In the genomic region with DNA sequence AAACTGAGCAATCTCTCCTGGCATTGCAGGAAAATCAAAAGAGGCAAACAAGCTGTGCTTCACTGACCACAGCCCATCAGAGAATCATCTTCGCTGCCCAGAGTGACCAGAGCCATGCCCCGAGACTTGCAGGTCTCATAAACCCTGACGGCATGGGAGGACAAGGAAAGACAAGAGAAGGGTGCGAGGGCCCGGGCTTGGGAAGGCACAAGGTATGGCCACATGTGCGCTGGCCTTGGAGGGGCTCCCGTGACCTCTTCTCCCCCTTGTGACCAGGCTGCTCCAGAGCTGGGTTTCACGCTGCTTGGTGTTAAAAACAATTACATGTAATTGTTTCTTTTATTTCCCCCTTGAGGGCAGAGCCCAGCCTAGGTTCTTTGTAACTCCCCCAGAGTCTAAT, we compare ENCODE assay signal across 25 cellular contexts. TPM values are rescaled to one million over a fixed set of nuclear protein-coding genes. Genes with fewer than 3 reads are reported as not detected.
DNase-seq lines count a peak whose midpoint lies in the region; ATAC-seq and TF ChIP-seq lines count a peak whose summit lies in the region.
"Had no signal": no experiment of that assay in that cellular context is flagged by ENCODE, and none has a peak within 500 bp of the region (broad histone marks: within the 10 kb centered on the region; RNA-seq: fewer than 3 reads in every experiment).

No MANE protein-coding gene starts in this region.

- POLR2A ChIA-PET in Caco-2 (lab: Charles Lee) = no interaction called here

- no peak overlapping the region for H3K18ac ChIP-seq in neuronal stem cell (ENCODE audit: low read length)

- H2AK5ac ChIP-seq in neuronal stem cell (ENCODE audit: low read depth, low read length) = no peak overlapping the region

- intact Hi-C loops in Caco-2 (cut with micrococcal nuclease; ENCODE audit: unreplicated experiment) = no loop called here
- intact Hi-C loops in sciatic nerve (cut with DNase I) = no loop called here

- peaks cover 55% of the 10 kb centered on the region for H3K36me3 Mint-ChIP-seq in Caco-2 (ENCODE audit: insufficient read depth, unreplicated experiment)

- no peak overlapping the region for H2BK15ac ChIP-seq in neuronal stem cell (ENCODE audit: low read length)

- no TSS peak for BruUV-seq in Caco-2 (replicated peaks; lab: Mats Ljungman, UMichigan)

- H3K27me3 Mint-ChIP-seq in Caco-2 (ENCODE audit: insufficient read depth, unreplicated experiment) = no peaks in the 10 kb centered on the region
- H3K27me3 Mint-ChIP-seq: CD4-positive, alpha-beta T cell had no signal

- ATAC-seq in HG02610 (IDR thresholded peaks at IDR 0.05; ENCODE audit: unreplicated experiment) = no peak
- no peak for ATAC-seq in sciatic nerve
- ATAC-seq in GM19397 (IDR thresholded peaks at IDR 0.05; ENCODE audit: unreplicated experiment) = no peak
- ATAC-seq: HCT116, PC-3, Right ventricle myocardium inferior, SK-N-SH treated with all-trans-retinoic acid at 6 μM for 48 hours had no signal

- H3K14ac ChIP-seq in neuronal stem cell (ENCODE audit: low read length) = no peak overlapping the region

- H3K4me1 ChIP-seq in Caco-2 = peaks cover 11% of the 10 kb centered on the region
- peaks cover 0 to 6% of the 10 kb centered on the region in 2 donors for H3K4me1 ChIP-seq in neuronal stem cell (ENCODE audit: control insufficient read depth in 2 of 2, insufficient read depth in 1 of 2, low read depth in 1 of 2, low read length in 2 of 2)
- H3K4me1 ChIP-seq: BLaER1, SJCRH30 had no signal

- H2BK12ac ChIP-seq in neuronal stem cell (ENCODE audit: low read length) = no peak overlapping the region

- no peak overlapping the region for H3K4me3 Mint-ChIP-seq in Caco-2 (ENCODE audit: unreplicated experiment)
- H3K4me3 Mint-ChIP-seq: CD4-positive, alpha-beta T cell had no signal

- no CpG with 5 or more reads among the region's 8 CpGs for WGBS in neuronal stem cell (ENCODE audit: extremely low coverage in 2 of 2, insufficient read length in 2 of 2, insufficient replicate concordance in 1 of 2), 2 donors

- H3K23ac ChIP-seq in neuronal stem cell (ENCODE audit: low read depth, low read length, poor library complexity) = peak overlapping the region; percentile 70

- H2BK5ac ChIP-seq in neuronal stem cell (ENCODE audit: low read length) = no peak overlapping the region

- H3K27ac Mint-ChIP-seq in Caco-2 (ENCODE audit: unreplicated experiment) = peak overlapping the region; percentile 23
- H3K27ac Mint-ChIP-seq: CD4-positive, alpha-beta T cell had no signal

- no peak overlapping the region for H2AFZ ChIP-seq in neuronal stem cell (ENCODE audit: low read length)

- no peak overlapping the region for H3K4ac ChIP-seq in neuronal stem cell (ENCODE audit: low read length)

- H3K4me3 ChIP-seq in Caco-2 (ENCODE audit: low read depth, low read length) = no peak overlapping the region
- H3K4me3 ChIP-seq in neuronal stem cell (ENCODE audit: low read length in 2 of 2) = no peak overlapping the region
- H3K4me3 ChIP-seq: BLaER1, SJCRH30 had no signal

- no peak overlapping the region for H4K91ac ChIP-seq in neuronal stem cell (ENCODE audit: low read depth, low read length, poor library complexity)

- no peak overlapping the region for H4K8ac ChIP-seq in neuronal stem cell (ENCODE audit: low read depth, low read length)

- no peak for DNase-seq in Caco-2
- peak; percentile 2 for DNase-seq in NCI-H69 (lab: John Stamatoyannopoulos, UW)
- peak; percentile 50 for DNase-seq in left kidney (ENCODE audit: low read depth, low spot score)
- no peak for DNase-seq in neuronal stem cell (ENCODE audit: low spot score)
- no peak for DNase-seq in sciatic nerve (ENCODE audit: low spot score)
- DNase-seq in CD1c-positive myeloid dendritic cell (ENCODE audit: extremely low spot score) = no peak
- DNase-seq: CD4-positive, alpha-beta T cell; DND-41; Karpas-422; NCI-H1092 treated with DMSO at 0.1 percent for 48 hours; NCI-H1436; NCI-H187; NCI-H2081 treated with DMSO at 0.1 percent for 48 hours; NCI-H2171 treated with DMSO at 0.1 percent for 48 hours; NCI-H345; NCI-H526; NK-92 treated with Interleukin-12 subunit alpha and Interleukin-12 subunit beta, amount 100 ng/mL, for 24 hours; PC-3; SJCRH30 had no signal

- H3K27me3 ChIP-seq in Caco-2 (replicated peaks; ENCODE audit: control insufficient read depth, insufficient read depth, low read length) (no peaks in the 10 kb centered on the region), neuronal stem cell (ENCODE audit: control insufficient read depth in 3 of 3, insufficient read depth in 3 of 3, low read depth in 1 of 3, low read length in 3 of 3) (no peaks in the 10 kb centered on the region)
- H3K27me3 ChIP-seq: BLaER1, SJCRH30 had no signal

- no peak for TF ChIP-seq CTCF in Caco-2 (IDR thresholded peaks at IDR 0.05; ENCODE audit: insufficient read depth in 1 of 2, low read depth in 1 of 2, low read length in 1 of 2, severe bottlenecking in 1 of 2, unreplicated experiment in 1 of 2)

- no peak overlapping the region for H3K4me2 ChIP-seq in neuronal stem cell (ENCODE audit: insufficient read depth, low read length, poor library complexity, severe bottlenecking)
- H3K4me2 ChIP-seq: BLaER1 had no signal

- no peak overlapping the region for H2BK120ac ChIP-seq in neuronal stem cell (ENCODE audit: low read depth, low read length)

- peaks cover 16% of the 10 kb centered on the region for H3K4me1 Mint-ChIP-seq in Caco-2 (ENCODE audit: low read depth, unreplicated experiment)

- no peak overlapping the region for H3K27ac ChIP-seq in neuronal stem cell (replicated peaks; ENCODE audit: low read length)
- H3K27ac ChIP-seq: BLaER1, SJCRH30 had no signal

- peaks cover 2% of the 10 kb centered on the region for H3K79me1 ChIP-seq in neuronal stem cell (ENCODE audit: low read depth, low read length)

- CTCF ChIA-PET in Caco-2 (lab: Charles Lee) = interaction anchor here (0.6 kb wide), 1 partner anchor 22 kb away, joined by 3 read pairs; no protein-coding TSS in a partner anchor

- H3K36me3 ChIP-seq in Caco-2 (ENCODE audit: control insufficient read depth, insufficient read depth, low read length) (no peaks in the 10 kb centered on the region; the same call in 1 of the 2 replicates), neuronal stem cell (replicated peaks in 1 of 2; ENCODE audit: control insufficient read depth in 2 of 2, insufficient read depth in 2 of 2, low read length in 2 of 2) (peaks cover 21 to 97% of the 10 kb centered on the region in 2 donors)

- H3K9me3 ChIP-seq in Caco-2 (no peaks in the 10 kb centered on the region), neuronal stem cell (replicated peaks in 1 of 2; ENCODE audit: control insufficient read depth in 2 of 2, insufficient read depth in 1 of 2, low read depth in 1 of 2, low read length in 2 of 2) (no peaks in the 10 kb centered on the region)
- H3K9me3 ChIP-seq: BLaER1, SJCRH30 had no signal

- no peaks in the 10 kb centered on the region for H3K9me3 Mint-ChIP-seq in Caco-2 (ENCODE audit: unreplicated experiment)
- H3K9me3 Mint-ChIP-seq: CD4-positive, alpha-beta T cell had no signal

- H3K9ac ChIP-seq in neuronal stem cell (ENCODE audit: low read depth, low read length, poor library complexity) = no peak overlapping the region
- H3K9ac ChIP-seq: BLaER1 had no signal

RNA-seq across cellular contexts. Expression of a gene that starts 20.8 kb away (rescaled TPM):
- total RNA-seq in Caco-2 (2022) (70.9 and 79.0 TPM in 2 replicates), sciatic nerve (85.2 TPM)
- 95.6 TPM for polyA plus RNA-seq in neuronal stem cell (2013, experiment 1 of 2)
- polyA plus RNA-seq in neuronal stem cell (2013, experiment 2 of 2) = 95.4 TPM

Comparison
In these comparisons a context has a peak if more than half of its experiments do, and no peak if none do; other contexts are left out.
1. DNase-seq: peak in NCI-H69 (single experiment) and left kidney (single experiment); none in Caco-2 (0 of 2), neuronal stem cell (single experiment), sciatic nerve (single experiment) and CD1c-positive myeloid dendritic cell (single experiment).